ENCODE assay signal across 9 cellular contexts in genomic region chr3:141797167-141797773, GRCh38. TPM values are rescaled to one million over a fixed set of nuclear protein-coding genes. Genes with fewer than 3 reads are reported as not detected.
DNase-seq lines count a peak whose midpoint lies in the region; ATAC-seq and TF ChIP-seq lines count a peak whose summit lies in the region.
"Had no signal": no experiment of that assay in that cellular context is flagged by ENCODE, and none has a peak within 500 bp of the region (broad histone marks: within the 10 kb centered on the region; RNA-seq: fewer than 3 reads in every experiment).

No MANE protein-coding gene starts in this region.

- no peak overlapping the region for H3K27ac Mint-ChIP-seq in Caco-2 (ENCODE audit: unreplicated experiment)

- BruUV-seq in Caco-2 (replicated peaks; lab: Mats Ljungman, UMichigan) (no TSS peak), mammary epithelial cell (replicated peaks; lab: Mats Ljungman, UMichigan) (no TSS peak)

- H3K36me3 ChIP-seq in neuronal stem cell (replicated peaks in 1 of 2; ENCODE audit: control insufficient read depth in 2 of 2, insufficient read depth in 2 of 2, low read length in 2 of 2) (no peaks in the 10 kb centered on the region), Caco-2 (ENCODE audit: control insufficient read depth, insufficient read depth, low read length) (no peaks in the 10 kb centered on the region), mammary epithelial cell (ENCODE audit: insufficient read depth, low read length) (no peaks in the 10 kb centered on the region)

- no peaks in the 10 kb centered on the region for H3K4me1 Mint-ChIP-seq in Caco-2 (ENCODE audit: low read depth, unreplicated experiment)

- no peak overlapping the region for H3K14ac ChIP-seq in neuronal stem cell (ENCODE audit: low read length)

- H3K4me2 ChIP-seq in neuronal stem cell (ENCODE audit: insufficient read depth, low read length, poor library complexity, severe bottlenecking): peak overlapping the region; percentile 41
- H3K4me2 ChIP-seq in mammary epithelial cell (ENCODE audit: insufficient read depth, low read depth, low read length): no peak overlapping the region

- H3K4me3 ChIP-seq in neuronal stem cell (ENCODE audit: low read length in 2 of 2) (peak overlapping the region; percentile 39 to 60), Caco-2 (ENCODE audit: low read depth, low read length) (no peak overlapping the region), mammary epithelial cell (replicated peaks in 1 of 3; ENCODE audit: insufficient read depth in 1 of 3, low read depth in 2 of 3, low read length in 3 of 3) (no peak overlapping the region)

- no peak overlapping the region for H3K4me3 Mint-ChIP-seq in Caco-2 (ENCODE audit: unreplicated experiment)

- peak overlapping the region; percentile 12 for H3K23ac ChIP-seq in neuronal stem cell (ENCODE audit: low read depth, low read length, poor library complexity)

- no peaks in the 10 kb centered on the region for H3K9me3 ChIP-seq in neuronal stem cell (replicated peaks in 1 of 2; ENCODE audit: control insufficient read depth in 2 of 2, insufficient read depth in 1 of 2, low read depth in 1 of 2, low read length in 2 of 2)
- H3K9me3 ChIP-seq in Caco-2: no peaks in the 10 kb centered on the region
- no peaks in the 10 kb centered on the region for H3K9me3 ChIP-seq in mammary epithelial cell (replicated peaks; ENCODE audit: insufficient read depth, low read length)

- TF ChIP-seq CTCF in Caco-2 (IDR thresholded peaks at IDR 0.05; ENCODE audit: insufficient read depth in 1 of 2, low read depth in 1 of 2, low read length in 1 of 2, severe bottlenecking in 1 of 2, unreplicated experiment in 1 of 2) (no peak), mammary epithelial cell (conservative IDR thresholded peaks at IDR 0.05 in 1 of 2, IDR thresholded peaks at IDR 0.05 in 1 of 2; ENCODE audit: extremely low read depth in 1 of 2, insufficient read depth in 1 of 2, low read depth in 1 of 2, low read length in 2 of 2) (no peak)

- no peaks in the 10 kb centered on the region for H3K27me3 Mint-ChIP-seq in Caco-2 (ENCODE audit: insufficient read depth, unreplicated experiment)

- peak overlapping the region; percentile 3 for H2BK15ac ChIP-seq in neuronal stem cell (ENCODE audit: low read length)

- H2BK5ac ChIP-seq in neuronal stem cell (ENCODE audit: low read length): no peak overlapping the region

- intact Hi-C loops in Right ventricle myocardium inferior (cut with DNase I): loop anchor here (1.0 to 5.0 kb wide), 2 partner anchors 60 to 78 kb away; partner anchors contain the start of gene RNF7
- intact Hi-C loops in Caco-2 (cut with micrococcal nuclease; ENCODE audit: unreplicated experiment): no loop called here
- intact Hi-C loops in mammary epithelial cell (cut with micrococcal nuclease): no loop called here

- in situ Hi-C loops in mammary epithelial cell (cut with MboI; ENCODE audit: low sequenced_read_pairs in 2 of 2): no loop called here

- H4K8ac ChIP-seq in neuronal stem cell (ENCODE audit: low read depth, low read length): peak overlapping the region; percentile 53

- WGBS in neuronal stem cell (ENCODE audit: extremely low coverage in 2 of 2, insufficient read length in 2 of 2, insufficient replicate concordance in 1 of 2), 2 donors: no CpG with 5 or more reads among the region's 41 CpGs
- WGBS in mammary epithelial cell (ENCODE audit: low coverage, missing lambda C conversion rate): 72% methylated on average over 20 of the region's 41 CpGs

- H3K79me2 ChIP-seq in mammary epithelial cell (ENCODE audit: insufficient read depth, low read length): no peaks in the 10 kb centered on the region

- no peaks in the 10 kb centered on the region for H4K20me1 ChIP-seq in mammary epithelial cell (ENCODE audit: insufficient read depth, low read length)

- CTCF ChIA-PET in Caco-2 (lab: Charles Lee) (no interaction called here), mammary epithelial cell (lab: Charles Lee; ENCODE audit: low non-redundant PET) (no interaction called here)

- H2AFZ ChIP-seq in neuronal stem cell (ENCODE audit: low read length): peak overlapping the region; percentile 98
- no peak overlapping the region for H2AFZ ChIP-seq in mammary epithelial cell (ENCODE audit: low read depth, low read length)

- POLR2A ChIA-PET in Caco-2 (lab: Charles Lee): no interaction called here

- H3K79me1 ChIP-seq in neuronal stem cell (ENCODE audit: low read depth, low read length): no peaks in the 10 kb centered on the region

- H2BK120ac ChIP-seq in neuronal stem cell (ENCODE audit: low read depth, low read length): no peak overlapping the region

- H3K9me3 Mint-ChIP-seq in Caco-2 (ENCODE audit: unreplicated experiment): no peaks in the 10 kb centered on the region

- H3K9ac ChIP-seq in neuronal stem cell (ENCODE audit: low read depth, low read length, poor library complexity) (no peak overlapping the region), mammary epithelial cell (ENCODE audit: insufficient read depth, low read length) (no peak overlapping the region)

- H3K27me3 ChIP-seq in neuronal stem cell (ENCODE audit: control insufficient read depth in 3 of 3, insufficient read depth in 3 of 3, low read depth in 1 of 3, low read length in 3 of 3) (peaks cover 0 to 6% (median 0%) of the 10 kb centered on the region in 3 experiments), Caco-2 (replicated peaks; ENCODE audit: control insufficient read depth, insufficient read depth, low read length) (no peaks in the 10 kb centered on the region), mammary epithelial cell (ENCODE audit: insufficient read depth, low read length) (no peaks in the 10 kb centered on the region)

- peak; percentile 38 for ATAC-seq in GM18511 (IDR thresholded peaks at IDR 0.05; ENCODE audit: unreplicated experiment)
- peak; percentile 83 for ATAC-seq in Right ventricle myocardium inferior

- H3K4me1 ChIP-seq in neuronal stem cell (ENCODE audit: control insufficient read depth in 2 of 2, insufficient read depth in 1 of 2, low read depth in 1 of 2, low read length in 2 of 2): peaks cover 11 to 25% of the 10 kb centered on the region in 2 donors
- H3K4me1 ChIP-seq in Caco-2: no peaks in the 10 kb centered on the region
- no peaks in the 10 kb centered on the region for H3K4me1 ChIP-seq in mammary epithelial cell (ENCODE audit: insufficient read depth, low read length)

- H4K91ac ChIP-seq in neuronal stem cell (ENCODE audit: low read depth, low read length, poor library complexity): no peak overlapping the region

- dilution Hi-C loops in mammary epithelial cell (cut with HindIII; ENCODE audit: low sequenced_read_pairs): loop anchor here (10.0 kb wide), 1 partner anchor 142 kb away; no protein-coding TSS in a partner anchor

- DNase-seq in LHCN-M2 (ENCODE audit: low read depth) (peak; percentile 47), activated gamma-delta T cell treated with Interleukin-2 at 50 U/mL for 16 hours (peak; percentile 33), Right ventricle myocardium inferior (ENCODE audit: missing footprints) (peak; percentile 86), neuronal stem cell (ENCODE audit: low spot score) (peak; percentile 83), Caco-2 (no peak), mammary epithelial cell (no peak), dedifferentiated amniotic fluid mesenchymal stem cell (ENCODE audit: extremely low spot score) (no peak)

- peak overlapping the region; percentile 5 for H2AK5ac ChIP-seq in neuronal stem cell (ENCODE audit: low read depth, low read length)

- H3K18ac ChIP-seq in neuronal stem cell (ENCODE audit: low read length): peak overlapping the region; percentile 78

- H2BK12ac ChIP-seq in neuronal stem cell (ENCODE audit: low read length): no peak overlapping the region

- H3K27ac ChIP-seq in neuronal stem cell (replicated peaks; ENCODE audit: low read length): peak overlapping the region; percentile 73
- H3K27ac ChIP-seq in mammary epithelial cell (ENCODE audit: insufficient read depth, low read depth, low read length): no peak overlapping the region

- H3K4ac ChIP-seq in neuronal stem cell (ENCODE audit: low read length): no peak overlapping the region

- no peaks in the 10 kb centered on the region for H3K36me3 Mint-ChIP-seq in Caco-2 (ENCODE audit: insufficient read depth, unreplicated experiment)

RNA-seq across cellular contexts. Expression of gene GRK7, which starts 34.1 kb away (rescaled TPM):
- not detected in 2 replicates for total RNA-seq in LHCN-M2 (2014; rRNA removed)
- polyA plus RNA-seq in LHCN-M2 (2012): not detected
- total RNA-seq in Right ventricle myocardium inferior: not detected
- not detected for polyA plus RNA-seq in neuronal stem cell (2013, experiment 1 of 2)
- polyA plus RNA-seq in neuronal stem cell (2013, experiment 2 of 2): not detected
- total RNA-seq in Caco-2 (2022): not detected in 2 replicates
- total RNA-seq in mammary epithelial cell: under 1 TPM in 1 of 2 donors, not detected in 1; under 0.01 TPM
- not detected for polyA plus RNA-seq in mammary epithelial cell
- polyA minus RNA-seq in mammary epithelial cell: not detected
- total RNA-seq: T-helper 1 cell treated with Interleukin-12 subunit alpha and Interleukin-12 subunit beta and Interleukin-4 antibody, amounts not matched to agents 30 ng/mL and 1 ng/mL, for 36 hours had no signal

RNA-seq across cellular contexts. Expression of gene RNF7, which starts 59.2 kb away (rescaled TPM):
- total RNA-seq in LHCN-M2 (2014; rRNA removed) (119 and 120 TPM in 2 replicates), Right ventricle myocardium inferior (82.6 TPM), Caco-2 (2022) (87.7 and 96.3 TPM in 2 replicates), mammary epithelial cell (10 to 100 TPM; 48.3 to 97.7 TPM)
- polyA plus RNA-seq in LHCN-M2 (2012): 144 TPM
- polyA plus RNA-seq in neuronal stem cell (2013, experiment 1 of 2): 98.2 TPM
- 98.2 TPM for polyA plus RNA-seq in neuronal stem cell (2013, experiment 2 of 2)
- 106 TPM for polyA plus RNA-seq in mammary epithelial cell
- 7.5 TPM for polyA minus RNA-seq in mammary epithelial cell

Comparison
In these comparisons a context has a peak if more than half of its experiments do, and no peak if none do; other contexts are left out.
1. DNase-seq: peak in LHCN-M2 (single experiment), activated gamma-delta T cell treated with Interleukin-2 at 50 U/mL for 16 hours (single experiment), Right ventricle myocardium inferior (single experiment) and neuronal stem cell (single experiment); none in Caco-2 (0 of 2), mammary epithelial cell (single experiment) and dedifferentiated amniotic fluid mesenchymal stem cell (single experiment).
2. H3K4me3 ChIP-seq: peak in neuronal stem cell (2 of 2); none in Caco-2 (single experiment) and mammary epithelial cell (0 of 3).